Comparison of ENCODE assay signal across 1 cellular context in the genomic region with DNA sequence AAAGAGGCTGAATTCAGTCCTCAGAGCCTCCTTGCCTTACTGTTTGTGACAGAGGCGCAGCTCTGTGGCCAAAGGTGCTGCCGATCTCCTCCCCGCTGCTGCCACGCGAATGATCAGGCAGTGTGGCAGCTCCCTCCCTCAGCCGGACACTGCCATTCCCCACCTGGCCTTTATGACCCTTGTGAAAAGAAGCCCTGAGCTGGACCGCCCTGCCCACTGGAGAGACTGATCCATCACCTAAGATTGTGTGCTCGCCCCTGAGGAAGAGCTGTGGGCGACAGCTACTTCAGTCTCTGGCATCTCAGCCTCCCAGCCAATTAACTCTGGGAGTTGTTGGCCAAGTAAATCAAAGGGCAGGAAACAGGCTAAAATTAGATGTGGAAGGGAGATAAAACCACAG.
TF ChIP-seq lines count a peak whose summit lies in the region.

No MANE protein-coding gene starts in this region.

TF ChIP-seq in HepG2, 621 proteins besides CTCF, POLR2A, EP300 and RAD21 (continued from another document):
- TF ChIP-seq, protein P1, sequence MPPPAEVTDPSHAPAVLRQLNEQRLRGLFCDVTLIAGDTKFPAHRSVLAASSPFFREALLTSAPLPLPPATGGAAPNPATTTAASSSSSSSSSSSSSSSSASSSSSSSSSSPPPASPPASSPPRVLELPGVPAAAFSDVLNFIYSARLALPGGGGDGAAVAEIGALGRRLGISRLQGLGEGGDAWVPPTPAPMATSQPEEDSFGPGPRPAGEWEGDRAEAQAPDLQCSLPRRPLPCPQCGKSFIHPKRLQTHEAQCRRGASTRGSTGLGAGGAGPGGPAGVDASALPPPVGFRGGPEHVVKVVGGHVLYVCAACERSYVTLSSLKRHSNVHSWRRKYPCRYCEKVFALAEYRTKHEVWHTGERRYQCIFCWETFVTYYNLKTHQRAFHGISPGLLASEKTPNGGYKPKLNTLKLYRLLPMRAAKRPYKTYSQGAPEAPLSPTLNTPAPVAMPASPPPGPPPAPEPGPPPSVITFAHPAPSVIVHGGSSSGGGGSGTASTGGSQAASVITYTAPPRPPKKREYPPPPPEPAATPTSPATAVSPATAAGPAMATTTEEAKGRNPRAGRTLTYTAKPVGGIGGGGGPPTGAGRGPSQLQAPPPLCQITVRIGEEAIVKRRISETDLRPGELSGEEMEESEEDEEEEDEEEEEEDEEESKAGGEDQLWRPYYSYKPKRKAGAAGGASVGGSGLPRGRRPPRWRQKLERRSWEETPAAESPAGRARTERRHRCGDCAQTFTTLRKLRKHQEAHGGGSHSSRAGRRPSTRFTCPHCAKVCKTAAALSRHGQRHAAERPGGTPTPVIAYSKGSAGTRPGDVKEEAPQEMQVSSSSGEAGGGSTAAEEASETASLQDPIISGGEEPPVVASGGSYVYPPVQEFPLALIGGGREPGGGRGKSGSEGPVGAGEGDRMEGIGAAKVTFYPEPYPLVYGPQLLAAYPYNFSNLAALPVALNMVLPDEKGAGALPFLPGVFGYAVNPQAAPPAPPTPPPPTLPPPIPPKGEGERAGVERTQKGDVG (CRISPR knock-in tag; IDR thresholded peaks at IDR 0.05; ENCODE audit: borderline replicate concordance) = no peak
- TF ChIP-seq, protein P2, sequence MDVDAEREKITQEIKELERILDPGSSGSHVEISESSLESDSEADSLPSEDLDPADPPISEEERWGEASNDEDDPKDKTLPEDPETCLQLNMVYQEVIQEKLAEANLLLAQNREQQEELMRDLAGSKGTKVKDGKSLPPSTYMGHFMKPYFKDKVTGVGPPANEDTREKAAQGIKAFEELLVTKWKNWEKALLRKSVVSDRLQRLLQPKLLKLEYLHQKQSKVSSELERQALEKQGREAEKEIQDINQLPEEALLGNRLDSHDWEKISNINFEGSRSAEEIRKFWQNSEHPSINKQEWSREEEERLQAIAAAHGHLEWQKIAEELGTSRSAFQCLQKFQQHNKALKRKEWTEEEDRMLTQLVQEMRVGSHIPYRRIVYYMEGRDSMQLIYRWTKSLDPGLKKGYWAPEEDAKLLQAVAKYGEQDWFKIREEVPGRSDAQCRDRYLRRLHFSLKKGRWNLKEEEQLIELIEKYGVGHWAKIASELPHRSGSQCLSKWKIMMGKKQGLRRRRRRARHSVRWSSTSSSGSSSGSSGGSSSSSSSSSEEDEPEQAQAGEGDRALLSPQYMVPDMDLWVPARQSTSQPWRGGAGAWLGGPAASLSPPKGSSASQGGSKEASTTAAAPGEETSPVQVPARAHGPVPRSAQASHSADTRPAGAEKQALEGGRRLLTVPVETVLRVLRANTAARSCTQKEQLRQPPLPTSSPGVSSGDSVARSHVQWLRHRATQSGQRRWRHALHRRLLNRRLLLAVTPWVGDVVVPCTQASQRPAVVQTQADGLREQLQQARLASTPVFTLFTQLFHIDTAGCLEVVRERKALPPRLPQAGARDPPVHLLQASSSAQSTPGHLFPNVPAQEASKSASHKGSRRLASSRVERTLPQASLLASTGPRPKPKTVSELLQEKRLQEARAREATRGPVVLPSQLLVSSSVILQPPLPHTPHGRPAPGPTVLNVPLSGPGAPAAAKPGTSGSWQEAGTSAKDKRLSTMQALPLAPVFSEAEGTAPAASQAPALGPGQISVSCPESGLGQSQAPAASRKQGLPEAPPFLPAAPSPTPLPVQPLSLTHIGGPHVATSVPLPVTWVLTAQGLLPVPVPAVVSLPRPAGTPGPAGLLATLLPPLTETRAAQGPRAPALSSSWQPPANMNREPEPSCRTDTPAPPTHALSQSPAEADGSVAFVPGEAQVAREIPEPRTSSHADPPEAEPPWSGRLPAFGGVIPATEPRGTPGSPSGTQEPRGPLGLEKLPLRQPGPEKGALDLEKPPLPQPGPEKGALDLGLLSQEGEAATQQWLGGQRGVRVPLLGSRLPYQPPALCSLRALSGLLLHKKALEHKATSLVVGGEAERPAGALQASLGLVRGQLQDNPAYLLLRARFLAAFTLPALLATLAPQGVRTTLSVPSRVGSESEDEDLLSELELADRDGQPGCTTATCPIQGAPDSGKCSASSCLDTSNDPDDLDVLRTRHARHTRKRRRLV (CRISPR knock-in tag; IDR thresholded peaks at IDR 0.05) = no peak
- TF ChIP-seq DNMT1 (CRISPR knock-in tag; IDR thresholded peaks at IDR 0.05) = no peak
- TF ChIP-seq SMAD1 (CRISPR knock-in tag; IDR thresholded peaks at IDR 0.05; ENCODE audit: borderline replicate concordance, low read depth) = no peak
- TF ChIP-seq SIX4 (CRISPR knock-in tag; IDR thresholded peaks at IDR 0.05) = no peak
- TF ChIP-seq ZNF337 (CRISPR knock-in tag; IDR thresholded peaks at IDR 0.05; ENCODE audit: borderline replicate concordance, low read depth) = no peak
- TF ChIP-seq SP5 (CRISPR knock-in tag; IDR thresholded peaks at IDR 0.05; ENCODE audit: borderline replicate concordance, low read depth) = no peak
- no peak for TF ChIP-seq ZNF264 (CRISPR knock-in tag; IDR thresholded peaks at IDR 0.05)
- TF ChIP-seq, protein P3, sequence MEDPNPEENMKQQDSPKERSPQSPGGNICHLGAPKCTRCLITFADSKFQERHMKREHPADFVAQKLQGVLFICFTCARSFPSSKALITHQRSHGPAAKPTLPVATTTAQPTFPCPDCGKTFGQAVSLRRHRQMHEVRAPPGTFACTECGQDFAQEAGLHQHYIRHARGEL (CRISPR knock-in tag; IDR thresholded peaks at IDR 0.05) = no peak
- no peak for TF ChIP-seq ZNF350 (CRISPR knock-in tag; IDR thresholded peaks at IDR 0.05; ENCODE audit: borderline replicate concordance, low read depth)
- no peak for TF ChIP-seq MLLT10 (CRISPR knock-in tag; IDR thresholded peaks at IDR 0.05)
- TF ChIP-seq MBNL3 (CRISPR knock-in tag; conservative IDR thresholded peaks at IDR 0.05) = no peak
- TF ChIP-seq MEIS2 (CRISPR knock-in tag; IDR thresholded peaks at IDR 0.05) = no peak
- no peak for TF ChIP-seq SYNCRIP (IDR thresholded peaks at IDR 0.05; ENCODE audit: insufficient read depth, low read depth, low read length)
- TF ChIP-seq BCL6 (CRISPR knock-in tag; IDR thresholded peaks at IDR 0.05) = no peak
- TF ChIP-seq, protein P4, sequence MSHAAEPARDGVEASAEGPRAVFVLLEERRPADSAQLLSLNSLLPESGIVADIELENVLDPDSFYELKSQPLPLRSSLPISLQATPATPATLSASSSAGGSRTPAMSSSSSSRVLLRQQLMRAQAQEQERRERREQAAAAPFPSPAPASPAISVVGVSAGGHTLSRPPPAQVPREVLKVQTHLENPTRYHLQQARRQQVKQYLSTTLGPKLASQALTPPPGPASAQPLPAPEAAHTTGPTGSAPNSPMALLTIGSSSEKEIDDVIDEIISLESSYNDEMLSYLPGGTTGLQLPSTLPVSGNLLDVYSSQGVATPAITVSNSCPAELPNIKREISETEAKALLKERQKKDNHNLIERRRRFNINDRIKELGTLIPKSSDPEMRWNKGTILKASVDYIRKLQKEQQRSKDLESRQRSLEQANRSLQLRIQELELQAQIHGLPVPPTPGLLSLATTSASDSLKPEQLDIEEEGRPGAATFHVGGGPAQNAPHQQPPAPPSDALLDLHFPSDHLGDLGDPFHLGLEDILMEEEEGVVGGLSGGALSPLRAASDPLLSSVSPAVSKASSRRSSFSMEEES (CRISPR knock-in tag; IDR thresholded peaks at IDR 0.05) = no peak
TF ChIP-seq in HepG2: peak in this region for 0.
